Comparison of ENCODE assay signal across 8 cellular contexts in the genomic region with DNA sequence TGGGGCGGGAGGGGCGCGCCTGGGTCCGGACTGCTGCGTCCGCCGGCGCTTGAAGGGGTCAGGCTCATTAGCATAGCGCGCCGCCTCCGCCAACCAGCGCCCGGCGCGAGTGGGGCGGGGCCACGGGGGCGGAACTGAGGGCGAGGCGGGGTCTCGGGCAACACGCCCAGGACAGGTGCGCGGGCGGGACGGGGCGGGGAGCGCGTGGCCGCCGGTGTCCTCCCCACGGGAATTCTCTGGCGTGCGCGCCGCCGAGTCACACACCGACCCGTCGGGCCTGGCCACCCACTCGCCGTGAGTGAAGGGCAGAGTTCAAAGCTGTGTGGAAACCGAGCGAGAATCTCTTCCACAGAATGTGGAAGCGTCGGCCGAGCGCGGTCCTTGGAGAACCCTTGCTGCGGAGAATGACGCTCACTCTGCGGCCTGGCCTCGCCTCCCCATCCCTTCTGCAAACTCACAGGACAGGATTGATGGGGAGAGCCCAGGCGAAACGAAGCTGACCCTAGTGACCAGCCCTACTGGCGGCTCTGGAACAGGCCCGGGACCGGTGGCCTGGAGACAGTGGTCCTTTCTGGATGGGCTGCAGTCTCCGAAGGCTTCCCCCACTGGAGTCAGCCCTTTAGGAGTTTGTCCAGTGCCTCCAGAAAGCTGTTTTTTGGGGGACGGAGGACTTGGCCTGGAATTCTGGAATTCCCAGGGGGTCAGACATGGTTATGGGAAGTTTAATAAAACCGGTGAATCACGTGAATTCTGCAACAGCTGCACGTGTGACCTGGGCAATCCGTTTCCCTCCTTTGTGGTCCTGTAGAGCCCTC. TPM values are rescaled to one million over a fixed set of nuclear protein-coding genes. Genes with fewer than 3 reads are reported as not detected.
DNase-seq lines count a peak whose midpoint lies in the region; ATAC-seq, FAIRE-seq and TF ChIP-seq lines count a peak whose summit lies in the region.

A gene (minus strand): TSS at position 69 of the 815 bp plus-strand sequence. CDS start 101 bp downstream, outside the sequence.

- H3K27me3 Mint-ChIP-seq in CD8-positive, alpha-beta memory T cell: no peaks in the 10 kb centered on the region
- H3K27me3 Mint-ChIP-seq in activated T-helper 2 cell treated with anti-CD3 and anti-CD28 coated beads, Interferon-gamma antibody, Interleukin-2, Interleukin-4, amounts not matched to agents 10 μg/mL and 5 μg/mL and 100 μg/mL, durations not matched to agents 14 hours and 24 hours and 36 hours (ENCODE audit: low read depth): no peaks in the 10 kb centered on the region

- peaks cover 60% of the 10 kb centered on the region for H3K4me1 ChIP-seq in CD8-positive, alpha-beta memory T cell (ENCODE audit: insufficient read depth, low read length)
- H3K4me1 ChIP-seq in Peyer's patch (peaks cover 0 to 41% (median 21%) of the 10 kb centered on the region in 4 donors), foreskin keratinocyte (no peaks in the 10 kb centered on the region), neutrophil (ENCODE audit: control insufficient read depth in 1 of 2, insufficient read depth in 1 of 2, low read depth in 1 of 2, low read length in 1 of 2) (peaks cover 56 to 79% of the 10 kb centered on the region in 2 experiments), suprapubic skin (peaks cover 44% of the 10 kb centered on the region)

- H3K27me3 ChIP-seq in CD8-positive, alpha-beta memory T cell (ENCODE audit: insufficient read depth, low read length, poor library complexity, severe bottlenecking): no peaks in the 10 kb centered on the region
- H3K27me3 ChIP-seq in Peyer's patch: peaks cover 0 to 9% of the 10 kb centered on the region in 2 donors
- H3K27me3 ChIP-seq in foreskin keratinocyte: peaks cover 86% of the 10 kb centered on the region
- H3K27me3 ChIP-seq in neutrophil: peaks cover 16% of the 10 kb centered on the region
- peaks cover 79% of the 10 kb centered on the region for H3K27me3 ChIP-seq in suprapubic skin

- peaks cover 0 to 4% (median 0%) of the 10 kb centered on the region in 3 donors for H3K36me3 Mint-ChIP-seq in CD8-positive, alpha-beta memory T cell
- H3K36me3 Mint-ChIP-seq in activated T-helper 2 cell treated with anti-CD3 and anti-CD28 coated beads, Interferon-gamma antibody, Interleukin-2, Interleukin-4, amounts not matched to agents 10 μg/mL and 5 μg/mL and 100 μg/mL, durations not matched to agents 14 hours and 24 hours and 36 hours (ENCODE audit: low read depth): no peaks in the 10 kb centered on the region

- peak within 1 kb of the TSS; percentile 70 for H3K27ac ChIP-seq in CD8-positive, alpha-beta memory T cell (ENCODE audit: low read depth, low read length)
- H3K27ac ChIP-seq in Peyer's patch: peak within 1 kb of the TSS; percentile 56 to 89 (median 68)
- no peak within 1 kb of the TSS for H3K27ac ChIP-seq in foreskin keratinocyte
- H3K27ac ChIP-seq in neutrophil: peak within 1 kb of the TSS; percentile 87
- H3K27ac ChIP-seq in suprapubic skin: no peak within 1 kb of the TSS

- H3K9me3 ChIP-seq in CD8-positive, alpha-beta memory T cell (ENCODE audit: low read length): no peaks in the 10 kb centered on the region
- H3K9me3 ChIP-seq in Peyer's patch (no peaks in the 10 kb centered on the region), neutrophil (no peaks in the 10 kb centered on the region), suprapubic skin (no peaks in the 10 kb centered on the region)

- CTCF ChIA-PET in CD8-positive, alpha-beta memory T cell (lab: Charles Lee): interaction anchor here (1.2 to 2.2 kb wide), 6 partner anchors 9 to 116 kb away, joined by 3 to 26 read pairs (median 4); a partner anchor contains a TSS

- POLR2A ChIA-PET in CD8-positive, alpha-beta memory T cell (lab: Charles Lee): interaction anchor here (0.6 to 1.2 kb wide), 6 partner anchors 14 to 92 kb away, joined by 3 to 5 read pairs (median 3); no protein-coding TSS in a partner anchor

- ATAC-seq in GM19468 (IDR thresholded peaks at IDR 0.05; ENCODE audit: extremely low read depth, unreplicated experiment) (peak; percentile 65), foreskin keratinocyte (peak; percentile 66)

- peaks cover 31 to 69% (median 35%) of the 10 kb centered on the region in 3 donors for H3K4me1 Mint-ChIP-seq in CD8-positive, alpha-beta memory T cell
- H3K4me1 Mint-ChIP-seq in activated T-helper 2 cell treated with anti-CD3 and anti-CD28 coated beads, Interferon-gamma antibody, Interleukin-2, Interleukin-4, amounts not matched to agents 10 μg/mL and 5 μg/mL and 100 μg/mL, durations not matched to agents 14 hours and 24 hours and 36 hours (ENCODE audit: low read depth): peaks cover 32% of the 10 kb centered on the region

- peak; percentile 76 to 89 (median 83) for DNase-seq in CD8-positive, alpha-beta memory T cell
- DNase-seq in HTR-8/SVneo (ENCODE audit: insufficient read length, low spot score) (peak; percentile 85), Peyer's patch (peak; percentile 95 to 97 (median 96)), foreskin keratinocyte (peak in 1 of 2 donors; percentile 51), suprapubic skin (ENCODE audit: low spot score in 2 of 2) (peak in 1 of 2 donors; percentile 84)
- DNase-seq in activated T-helper 2 cell treated with anti-CD3 and anti-CD28 coated beads, Interferon-gamma antibody, Interleukin-2, Interleukin-4, amounts not matched to agents 10 μg/mL and 5 μg/mL and 100 μg/mL, durations not matched to agents 14 hours and 24 hours and 36 hours (ENCODE audit: low spot score): peak; percentile 85

- H3K36me3 ChIP-seq in CD8-positive, alpha-beta memory T cell (ENCODE audit: insufficient read depth, low read length): no peaks in the 10 kb centered on the region
- H3K36me3 ChIP-seq in Peyer's patch (no peaks in the 10 kb centered on the region), neutrophil (peaks cover 1% of the 10 kb centered on the region), suprapubic skin (no peaks in the 10 kb centered on the region)

- TF ChIP-seq EP300 in suprapubic skin (IDR thresholded peaks at IDR 0.05): no peak

- peak within 1 kb of the TSS; percentile 80 to 94 (median 84) for H3K4me3 Mint-ChIP-seq in CD8-positive, alpha-beta memory T cell
- peak within 1 kb of the TSS; percentile 74 for H3K4me3 Mint-ChIP-seq in activated T-helper 2 cell treated with anti-CD3 and anti-CD28 coated beads, Interferon-gamma antibody, Interleukin-2, Interleukin-4, amounts not matched to agents 10 μg/mL and 5 μg/mL and 100 μg/mL, durations not matched to agents 14 hours and 24 hours and 36 hours (ENCODE audit: low read depth)

- TF ChIP-seq CTCF in Peyer's patch (IDR thresholded peaks at IDR 0.05) (no peak), foreskin keratinocyte (conservative IDR thresholded peaks at IDR 0.05) (no peak), neutrophil (IDR thresholded peaks at IDR 0.05) (peak; percentile 35), suprapubic skin (IDR thresholded peaks at IDR 0.05) (no peak)

- intact Hi-C loops in activated T-helper 2 cell treated with anti-CD3 and anti-CD28 coated beads, Interferon-gamma antibody, Interleukin-2, Interleukin-4, amounts not matched to agents 10 μg/mL and 5 μg/mL and 100 μg/mL, durations not matched to agents 14 hours and 24 hours and 36 hours (cut with micrococcal nuclease): loop anchor here (1.0 kb wide), 3 partner anchors 15 to 35 kb away; a partner anchor contains a TSS

- H3K27ac Mint-ChIP-seq in CD8-positive, alpha-beta memory T cell: peak within 1 kb of the TSS; percentile 31 to 98 (median 75)
- no peak within 1 kb of the TSS for H3K27ac Mint-ChIP-seq in activated T-helper 2 cell treated with anti-CD3 and anti-CD28 coated beads, Interferon-gamma antibody, Interleukin-2, Interleukin-4, amounts not matched to agents 10 μg/mL and 5 μg/mL and 100 μg/mL, durations not matched to agents 14 hours and 24 hours and 36 hours

- no peaks in the 10 kb centered on the region for H3K9me3 Mint-ChIP-seq in CD8-positive, alpha-beta memory T cell
- no peaks in the 10 kb centered on the region for H3K9me3 Mint-ChIP-seq in activated T-helper 2 cell treated with anti-CD3 and anti-CD28 coated beads, Interferon-gamma antibody, Interleukin-2, Interleukin-4, amounts not matched to agents 10 μg/mL and 5 μg/mL and 100 μg/mL, durations not matched to agents 14 hours and 24 hours and 36 hours

- H3K4me3 ChIP-seq in CD8-positive, alpha-beta memory T cell (ENCODE audit: low read length): peak within 1 kb of the TSS; percentile 81
- peak within 1 kb of the TSS; percentile 61 to 76 (median 69) for H3K4me3 ChIP-seq in Peyer's patch
- H3K4me3 ChIP-seq in neutrophil (ENCODE audit: low read depth in 1 of 2, low read length in 1 of 2): peak within 1 kb of the TSS; percentile 88 to 96
- peak within 1 kb of the TSS; percentile 57 for H3K4me3 ChIP-seq in suprapubic skin

- 44% methylated on average over 8 of the region's 65 CpGs for WGBS in suprapubic skin

- TF ChIP-seq POLR2A in Peyer's patch (IDR thresholded peaks at IDR 0.05) (peak in 1 of 2 donors; percentile 19), suprapubic skin (IDR thresholded peaks at IDR 0.05) (no peak)

- peak; percentile 84 for FAIRE-seq in HTR-8/SVneo (lab: Jason Lieb, UNC)

RNA-seq across cellular contexts. Expression of the gene that starts here (rescaled TPM):
- 1 to 10 TPM; 2.2 to 2.8 TPM for total RNA-seq in CD8-positive, alpha-beta memory T cell
- 13.5 TPM for polyA plus RNA-seq in CD8-positive, alpha-beta memory T cell
- total RNA-seq in Peyer's patch (under 1 TPM in 2 of 4 donors, not detected in 2; 0.70 to 0.80 TPM), foreskin keratinocyte (not detected in 2 replicates), suprapubic skin (under 1 TPM in 2 of 4 donors, not detected in 2; 0.40 to 0.44 TPM)
- 2.0 and 2.3 TPM in 2 replicates for total RNA-seq in activated T-helper 2 cell treated with anti-CD3 and anti-CD28 coated beads, Interferon-gamma antibody, Interleukin-2, Interleukin-4, amounts not matched to agents 10 μg/mL and 5 μg/mL and 100 μg/mL, durations not matched to agents 14 hours and 24 hours and 36 hours
- polyA plus RNA-seq in foreskin keratinocyte: 0.06 and 0.09 TPM in 2 replicates

Comparison
In these comparisons a context has a peak if more than half of its experiments do, and no peak if none do; other contexts are left out.
1. RNA of the gene that starts here (polyA plus RNA-seq): 13.5 TPM in CD8-positive, alpha-beta memory T cell (single experiment); 0.06 to 0.09 TPM in foreskin keratinocyte; every median in the first group is over 10 times any median in the second.
2. Peak in DNase-seq, H3K4me3 ChIP-seq and H3K27ac ChIP-seq in Peyer's patch; RNA of the gene not detected or under 1 TPM.
3. Peak in ATAC-seq in foreskin keratinocyte; RNA of the gene not detected or under 1 TPM.
4. H3K27ac ChIP-seq: peak in CD8-positive, alpha-beta memory T cell (single experiment) and neutrophil (single experiment); none in foreskin keratinocyte (single experiment) and suprapubic skin (single experiment).
5. Peak in every context shown above with its lines, with median percentiles within 50 percentile points of each other: H3K4me3 ChIP-seq.